ENCODE assay signal across 12 cellular contexts in genomic region chr19:15404097-15404779, GRCh38. TPM values are rescaled to one million over a fixed set of nuclear protein-coding genes. Genes with fewer than 3 reads are reported as not detected.
DNase-seq lines count a peak whose midpoint lies in the region; ATAC-seq and TF ChIP-seq lines count a peak whose summit lies in the region.
"Had no signal": no experiment of that assay in that cellular context is flagged by ENCODE, and none has a peak within 500 bp of the region (broad histone marks: within the 10 kb centered on the region; RNA-seq: fewer than 3 reads in every experiment).

No MANE protein-coding gene starts in this region.

- WGBS in gastroesophageal sphincter (ENCODE audit: low coverage in 1 of 2), 2 donors: 0 to 19% methylated on average over 1 to 5 of the region's 7 CpGs
- WGBS in prostate gland: 63% methylated on average over 7 of the region's 7 CpGs
- WGBS in ovary, 3 donors: 37 to 48% (median 37%) methylated on average over 7 of the region's 7 CpGs

- POLR2A ChIA-PET in A673 (lab: Charles Lee; ENCODE audit: low non-redundant PET): interaction anchor here (0.5 kb wide), 1 partner anchor 183 kb away, joined by 3 read pairs; no protein-coding TSS in a partner anchor

- H3K4me3 ChIP-seq in A673 (ENCODE audit: low read depth, low read length, poor library complexity, severe bottlenecking) (no peak overlapping the region), gastroesophageal sphincter (peak overlapping the region in 1 of 2 donors; percentile 10), prostate gland (no peak overlapping the region), ovary (no peak overlapping the region)
- H3K4me3 ChIP-seq: mucosa of descending colon had no signal

- H3K27ac Mint-ChIP-seq in T-helper 17 cell: peak overlapping the region; percentile 83

- intact Hi-C loops in A673 (cut with micrococcal nuclease; ENCODE audit: unreplicated experiment): no loop called here
- intact Hi-C loops in prostate gland (cut with DNase I): no loop called here
- intact Hi-C loops in ovary (cut with DNase I): no loop called here

- CTCF ChIA-PET in A673 (lab: Charles Lee): no interaction called here

- peak overlapping the region; percentile 24 for H3K27ac ChIP-seq in A673 (ENCODE audit: low read depth, low read length, poor library complexity, severe bottlenecking)
- H3K27ac ChIP-seq in gastroesophageal sphincter: peak overlapping the region; percentile 48 to 84 (median 79)
- H3K27ac ChIP-seq in prostate gland: peak overlapping the region; percentile 60 to 64
- H3K27ac ChIP-seq in ovary: no peak overlapping the region
- H3K27ac ChIP-seq: C4-2B had no signal

- H3K27me3 ChIP-seq in A673 (replicated peaks; ENCODE audit: insufficient read depth, low read depth, low read length, poor library complexity) (no peaks in the 10 kb centered on the region), gastroesophageal sphincter (no peaks in the 10 kb centered on the region), prostate gland (replicated peaks; ENCODE audit: insufficient read depth) (no peaks in the 10 kb centered on the region), ovary (no peaks in the 10 kb centered on the region)

- H3K4me3 Mint-ChIP-seq in T-helper 17 cell: peak overlapping the region; percentile 63
- H3K4me3 Mint-ChIP-seq: type B pancreatic cell had no signal

- H3K36me3 ChIP-seq in A673 (ENCODE audit: insufficient read depth, low read length, poor library complexity, severe bottlenecking) (peaks cover 61% of the 10 kb centered on the region), gastroesophageal sphincter (peaks cover 0 to 51% of the 10 kb centered on the region in 2 donors), prostate gland (peaks cover 6 to 14% of the 10 kb centered on the region in 2 donors), ovary (no peaks in the 10 kb centered on the region)

- TF ChIP-seq POLR2A in gastroesophageal sphincter (IDR thresholded peaks at IDR 0.05) (no peak), prostate gland (IDR thresholded peaks at IDR 0.05) (no peak), ovary (IDR thresholded peaks at IDR 0.05) (no peak)

- H3K36me3 Mint-ChIP-seq in T-helper 17 cell (ENCODE audit: low read depth): peaks cover 2% of the 10 kb centered on the region

- TF ChIP-seq CTCF in A673 (conservative IDR thresholded peaks at IDR 0.05; ENCODE audit: low read depth, low read length) (no peak), gastroesophageal sphincter (IDR thresholded peaks at IDR 0.05) (no peak), prostate gland (IDR thresholded peaks at IDR 0.05) (no peak), GM13977 (IDR thresholded peaks at IDR 0.05; ENCODE audit: extremely low read depth, insufficient read depth, missing control alignments) (no peak), ovary (IDR thresholded peaks at IDR 0.05) (no peak)

- no peak for ATAC-seq in T-helper 17 cell
- peak; percentile 50 for ATAC-seq in gastroesophageal sphincter
- ATAC-seq in GM21390 (IDR thresholded peaks at IDR 0.05; ENCODE audit: unreplicated experiment): no peak
- no peak for ATAC-seq in GM19463 (IDR thresholded peaks at IDR 0.05; ENCODE audit: unreplicated experiment)
- ATAC-seq: mucosa of descending colon had no signal

- H3K9me3 ChIP-seq in A673 (ENCODE audit: low read depth, low read length, poor library complexity, severe bottlenecking) (no peaks in the 10 kb centered on the region), T-helper 17 cell (ENCODE audit: control insufficient read depth, low read length, poor library complexity, severe bottlenecking) (no peaks in the 10 kb centered on the region), gastroesophageal sphincter (no peaks in the 10 kb centered on the region), prostate gland (no peaks in the 10 kb centered on the region), ovary (no peaks in the 10 kb centered on the region)
- H3K9me3 ChIP-seq: mucosa of descending colon had no signal

- H3K27me3 Mint-ChIP-seq in T-helper 17 cell: no peaks in the 10 kb centered on the region
- H3K27me3 Mint-ChIP-seq: type B pancreatic cell had no signal

- BruUV-seq in A673 (replicated peaks; lab: Mats Ljungman, UMichigan): no TSS peak

- H3K4me1 ChIP-seq in A673 (ENCODE audit: insufficient read depth, low read length, poor library complexity, severe bottlenecking) (peaks cover 4% of the 10 kb centered on the region), gastroesophageal sphincter (peaks cover 2 to 85% (median 38%) of the 10 kb centered on the region in 3 donors), prostate gland (replicated peaks) (no peaks in the 10 kb centered on the region), ovary (ENCODE audit: insufficient read depth) (peaks cover 20% of the 10 kb centered on the region)

- H3K4me1 Mint-ChIP-seq in T-helper 17 cell: peaks cover 20% of the 10 kb centered on the region

- in situ Hi-C loops in GM13977 (cut with MboI; ENCODE audit: low pct_unique_long_range_greater_than_20kb, low sequenced_read_pairs, unreplicated experiment): no loop called here

- no peak for TF ChIP-seq EP300 in gastroesophageal sphincter (IDR thresholded peaks at IDR 0.05)
- TF ChIP-seq EP300 in ovary (IDR thresholded peaks at IDR 0.05): no peak

- DNase-seq in A673 (ENCODE audit: low spot score) (no peak), T-helper 17 cell (no peak), prostate gland (ENCODE audit: low spot score) (no peak), GM13977 (ENCODE audit: low spot score) (no peak), ovary (no peak)
- DNase-seq: mucosa of descending colon; NK-92 treated with Interleukin-12 subunit alpha and Interleukin-12 subunit beta, amount 100 ng/mL, for 24 hours had no signal

RNA-seq across cellular contexts. Expression of gene AKAP8L, which starts 14.6 kb away (rescaled TPM):
- total RNA-seq in A673 (2021) (132 and 147 TPM in 2 replicates), T-helper 17 cell (100 to 1,000 TPM; 116 to 123 TPM), gastroesophageal sphincter (100 to 1,000 TPM in 1 of 4 donors, 10 to 100 TPM in 3; 61.3 to 102 (median 70.1) TPM), prostate gland (100 to 1,000 TPM; 107 to 269 TPM), ovary (100 to 1,000 TPM in 3 of 7 donors, 10 to 100 TPM in 4; 85.9 to 121 (median 93.2) TPM)
- 10 to 100 TPM; 70.3 to 78.5 TPM for polyA plus RNA-seq in ovary

RNA-seq across cellular contexts. Expression of gene AKAP8, which starts 24.7 kb away (rescaled TPM):
- 46.8 and 48.4 TPM in 2 replicates for total RNA-seq in A673 (2021)
- 10 to 100 TPM; 87.6 to 90.2 TPM for total RNA-seq in T-helper 17 cell
- 10 to 100 TPM; 21.4 to 34.2 (median 28.0) TPM for total RNA-seq in gastroesophageal sphincter
- total RNA-seq in prostate gland: 10 to 100 TPM; 30.3 to 34.2 TPM
- total RNA-seq in ovary: 10 to 100 TPM; 19.1 to 53.3 (median 46.4) TPM
- 10 to 100 TPM; 13.6 to 21.6 TPM for polyA plus RNA-seq in ovary

RNA-seq across cellular contexts. Expression of gene WIZ, which starts 45.5 kb away (rescaled TPM):
- total RNA-seq in A673 (2021) (72.3 and 73.7 TPM in 2 replicates), T-helper 17 cell (10 to 100 TPM; 17.1 to 19.2 TPM), gastroesophageal sphincter (10 to 100 TPM; 24.4 to 94.6 (median 49.9) TPM), prostate gland (10 to 100 TPM; 55.9 to 93.3 TPM), ovary (10 to 100 TPM; 21.0 to 46.5 (median 41.7) TPM)
- 10 to 100 TPM in 1 of 2 donors, 1 to 10 TPM in 1; 4.8 to 24.7 TPM for polyA plus RNA-seq in ovary

Comparison
In these comparisons a context has a peak if more than half of its experiments do, and no peak if none do; other contexts are left out.
1. H3K27ac ChIP-seq: peak in A673 (single experiment), gastroesophageal sphincter (4 of 4) and prostate gland (2 of 2); none in ovary (0 of 2).